ENCODE assay signal across 21 cellular contexts in genomic region chr12:3263939-3264699, GRCh38.
DNase-seq lines count a peak whose midpoint lies in the region; ATAC-seq and TF ChIP-seq lines count a peak whose summit lies in the region.
"Had no signal": no experiment of that assay in that cellular context is flagged by ENCODE, and none has a peak within 500 bp of the region (broad histone marks: within the 10 kb centered on the region; RNA-seq: fewer than 3 reads in every experiment).

No MANE protein-coding gene starts in this region.

- no peaks in the 10 kb centered on the region for H3K27me3 ChIP-seq in H9 (ENCODE audit: insufficient read depth, low read length)
- H3K27me3 ChIP-seq: BLaER1, gastroesophageal sphincter, left lung, transverse colon had no signal

- H3K23ac ChIP-seq in H9 (ENCODE audit: insufficient read length, low read depth, low read length), result no peak overlapping the region

- H3K4me1 Mint-ChIP-seq in H9, result peaks cover 0 to 13% of the 10 kb centered on the region in 2 experiments; a peak in 2 of 4 replicates

- H2BK15ac ChIP-seq in H9 (ENCODE audit: low read depth, low read length), result no peak overlapping the region

- no peak overlapping the region for H4K5ac ChIP-seq in H9 (ENCODE audit: insufficient read length, low read depth, low read length)

- H3K14ac ChIP-seq in H9 (ENCODE audit: insufficient read depth, low read length), result no peak overlapping the region

- no peak overlapping the region for H4K8ac ChIP-seq in H9 (replicated peaks; ENCODE audit: insufficient read length, low read depth, low read length)

- no peak overlapping the region for H2BK20ac ChIP-seq in H9 (ENCODE audit: low read depth, low read length, poor library complexity, severe bottlenecking)

- H2AK5ac ChIP-seq in H9 (ENCODE audit: insufficient read length, low read length), result no peak overlapping the region

- H3K36me3 Mint-ChIP-seq in H9 (ENCODE audit: insufficient read depth in 1 of 3, low read depth in 3 of 3), result no peaks in the 10 kb centered on the region

- no peaks in the 10 kb centered on the region for H3K79me1 ChIP-seq in H9 (ENCODE audit: insufficient read depth, low read depth, low read length, poor library complexity, severe bottlenecking)

- H3K4me1 ChIP-seq in H9 (ENCODE audit: insufficient read depth, low read length), result no peaks in the 10 kb centered on the region
- H3K4me1 ChIP-seq: left lung had no signal

- no peaks in the 10 kb centered on the region for H3K27me3 Mint-ChIP-seq in H9 (ENCODE audit: low read depth)

- H3K9me3 Mint-ChIP-seq in H9, result no peaks in the 10 kb centered on the region
- H3K9me3 Mint-ChIP-seq: activated T-helper 2 cell treated with anti-CD3 and anti-CD28 coated beads, Interferon-gamma antibody, Interleukin-2, Interleukin-4, amounts not matched to agents 10 μg/mL and 5 μg/mL and 100 μg/mL, durations not matched to agents 14 hours and 24 hours and 36 hours had no signal

- no peaks in the 10 kb centered on the region for H3K23me2 ChIP-seq in H9 (ENCODE audit: insufficient read length, low read depth, low read length, poor library complexity, severe bottlenecking)

- no peak overlapping the region for H2AFZ ChIP-seq in H9 (ENCODE audit: low read length)
- H2AFZ ChIP-seq: GM23248 had no signal

- H3K79me2 ChIP-seq in H9 (ENCODE audit: insufficient read depth, low read length), result no peaks in the 10 kb centered on the region

- H3K27ac Mint-ChIP-seq in H9, result peak overlapping the region in 2 of 3 experiments; percentile 49 to 53; a peak in 3 of 7 replicates
- H3K27ac Mint-ChIP-seq: activated T-helper 2 cell treated with anti-CD3 and anti-CD28 coated beads, Interferon-gamma antibody, Interleukin-2, Interleukin-4, amounts not matched to agents 10 μg/mL and 5 μg/mL and 100 μg/mL, durations not matched to agents 14 hours and 24 hours and 36 hours had no signal

- H3K18ac ChIP-seq in H9 (ENCODE audit: insufficient read length, low read depth, low read length), result no peak overlapping the region

- ATAC-seq in Right ventricle myocardium superior (ENCODE audit: poor library complexity) (peak; percentile 78), left lobe of liver (peak; percentile 67), GM19023 (IDR thresholded peaks at IDR 0.05; ENCODE audit: unreplicated experiment) (no peak), GM19467 (IDR thresholded peaks at IDR 0.05; ENCODE audit: unreplicated experiment) (no peak)
- ATAC-seq: gastroesophageal sphincter, left lung had no signal

- no peak overlapping the region for H2BK12ac ChIP-seq in H9 (ENCODE audit: insufficient read length, low read depth, low read length)

- intact Hi-C loops in Right ventricle myocardium superior (cut with DNase I), result no loop called here

- DNase-seq in H9 (no peak), Right ventricle myocardium superior (peak; percentile 62), left lobe of liver (ENCODE audit: low spot score) (peak; percentile 68), SIG-M5 (lab: John Stamatoyannopoulos, UW) (no peak)
- DNase-seq: activated naive CD4-positive, alpha-beta T cell treated with anti-CD3 and anti-CD28 coated beads, Interleukin-2, amount 50 U/mL, for 16 hours; activated T-cell treated with anti-CD3 and anti-CD28 coated beads for 4 hours; GM23248; hypothalamus; NCI-H1048; NCI-H82; stimulated activated CD4-positive, alpha-beta T cell treated with anti-CD3 and anti-CD28 coated beads, Interleukin-4, amount 100 ng/mL, for 24 hours; T-helper 2 cell; transverse colon had no signal

- H3K4me2 ChIP-seq in H9 (ENCODE audit: insufficient read depth, insufficient read length, low read length), result no peak overlapping the region
- H3K4me2 ChIP-seq: BLaER1 had no signal

- H3K27ac ChIP-seq in H9 (ENCODE audit: insufficient read length, low read depth, low read length) (no peak overlapping the region), VCaP (peak overlapping the region; percentile 47)
- H3K27ac ChIP-seq: BLaER1, gastroesophageal sphincter, GM23248, left lung, neutrophil, transverse colon had no signal

- no CpG with 5 or more reads among the region's 28 CpGs for WGBS in H9 (ENCODE audit: extremely low coverage, insufficient read length, low lambda C conversion rate)

- H4K91ac ChIP-seq in H9 (ENCODE audit: insufficient read length, low read depth, low read length), result no peak overlapping the region

- no peak overlapping the region for H3K56ac ChIP-seq in H9 (ENCODE audit: insufficient read length, low read depth, low read length)

- no peak overlapping the region for H3K4me3 Mint-ChIP-seq in H9

- TF ChIP-seq CTCF in H9 (conservative IDR thresholded peaks at IDR 0.05) (no peak), VCaP (conservative IDR thresholded peaks at IDR 0.05) (no peak)

- no peaks in the 10 kb centered on the region for H4K20me1 ChIP-seq in H9 (ENCODE audit: control insufficient read depth, insufficient read depth, insufficient read length)

- H3K4ac ChIP-seq in H9 (ENCODE audit: low read depth, low read length), result no peak overlapping the region

- no peak overlapping the region for H3K9ac ChIP-seq in H9 (ENCODE audit: extremely low read depth, insufficient read length, low read length)
- H3K9ac ChIP-seq: BLaER1, GM23248 had no signal

- H2BK5ac ChIP-seq in H9 (ENCODE audit: insufficient read length, low read length), result no peak overlapping the region

- no peak overlapping the region for H2BK120ac ChIP-seq in H9 (ENCODE audit: low read depth, low read length, poor library complexity, severe bottlenecking)

- H3T11ph ChIP-seq in H9 (ENCODE audit: low read length), result no peak overlapping the region

- H3K9me3 ChIP-seq in H9 (ENCODE audit: control insufficient read depth, low read depth, low read length), result no peaks in the 10 kb centered on the region
- H3K9me3 ChIP-seq: BLaER1, gastroesophageal sphincter, left lung, neutrophil, transverse colon had no signal

Comparison
In these comparisons a context has a peak if more than half of its experiments do, and no peak if none do; other contexts are left out.
1. DNase-seq: peak in Right ventricle myocardium superior (single experiment) and left lobe of liver (single experiment); none in H9 (single experiment) and SIG-M5 (single experiment).
2. ATAC-seq: peak in Right ventricle myocardium superior (single experiment) and left lobe of liver (single experiment); none in GM19023 (single experiment) and GM19467 (single experiment).